23 cellular contexts compared by ENCODE assay signal in the genomic region with DNA sequence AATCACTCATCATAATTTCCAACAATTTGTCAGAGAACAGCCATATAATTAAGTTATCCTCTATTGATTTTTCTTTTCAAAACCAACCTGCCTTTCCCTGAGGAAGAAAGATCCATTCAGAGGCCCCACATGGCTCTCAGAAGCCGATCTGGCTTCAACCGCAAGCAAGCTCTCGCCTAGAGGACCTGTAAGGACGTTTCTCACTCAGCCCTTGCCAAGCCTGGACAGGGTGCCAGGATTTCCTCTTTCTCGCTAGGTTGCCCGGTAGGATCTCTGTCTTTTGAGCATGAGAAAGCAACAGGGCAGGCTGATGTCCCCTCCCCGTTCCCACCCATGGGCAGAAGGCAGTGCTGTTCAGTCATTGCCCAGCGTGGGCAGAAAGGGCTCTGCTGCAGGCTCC.
"Had no signal": no experiment of that assay in that cellular context is flagged by ENCODE, and none has a peak within 500 bp of the region (broad histone marks: within the 10 kb centered on the region; RNA-seq: fewer than 3 reads in every experiment).

No MANE protein-coding gene starts in this region.

- H3K27ac ChIP-seq: cardiac muscle cell, Peyer's patch had no signal

- H3K36me3 ChIP-seq: cardiac muscle cell had no signal

- H3K27me3 ChIP-seq: cardiac muscle cell, Peyer's patch had no signal

- H3K4me3 ChIP-seq: cardiac muscle cell, K562, Peyer's patch had no signal

- H3K9me3 ChIP-seq: Peyer's patch had no signal

- H3K4me1 ChIP-seq: Peyer's patch had no signal

- ATAC-seq: activated CD8-positive, alpha-beta memory T cell treated with anti-CD3 and anti-CD28 coated beads, Interleukin-2, amount 10 ng/mL, durations not matched to agents 7 days and 5 days; K562; T-helper 17 cell; WTC11 had no signal

- DNase-seq: activated CD4-positive, alpha-beta T cell treated with anti-CD3 and anti-CD28 coated beads for 1 hour; activated CD4-positive, alpha-beta T cell treated with anti-CD3 and anti-CD28 coated beads, Interleukin-2, amount 10 ng/mL, durations not matched to agents 24 days and 14 days; activated CD4-positive, alpha-beta T cell treated with anti-CD3 and anti-CD28 coated beads, Interleukin-2, amount 50 U/mL, for 48 hours; activated CD8-positive, alpha-beta memory T cell treated with anti-CD3 and anti-CD28 coated beads, Interleukin-2, amount 10 ng/mL, durations not matched to agents 7 days and 5 days; activated effector memory CD4-positive, alpha-beta T cell treated with Interleukin-2 at 50 U/mL for 16 hours; activated naive CD4-positive, alpha-beta T cell; activated T-cell treated with anti-CD3 and anti-CD28 coated beads, Interleukin-2, amount 50 U/mL, for 24 hours; cerebellar nuclear complex; Karpas-422; NCI-H1048; NCI-H146; NCI-H187 treated with DMSO at 0.1 percent for 48 hours; NCI-H2081 treated with DMSO at 0.1 percent for 48 hours; NCI-H226; NCI-H526 treated with DMSO at 0.1 percent for 48 hours; NCI-H82; Peyer's patch; SHP77 treated with DMSO at 0.1 percent for 48 hours; T-helper 17 cell; T-helper 9 cell had no signal
